ENCODE assay signal across 8 cellular contexts in the genomic region with DNA sequence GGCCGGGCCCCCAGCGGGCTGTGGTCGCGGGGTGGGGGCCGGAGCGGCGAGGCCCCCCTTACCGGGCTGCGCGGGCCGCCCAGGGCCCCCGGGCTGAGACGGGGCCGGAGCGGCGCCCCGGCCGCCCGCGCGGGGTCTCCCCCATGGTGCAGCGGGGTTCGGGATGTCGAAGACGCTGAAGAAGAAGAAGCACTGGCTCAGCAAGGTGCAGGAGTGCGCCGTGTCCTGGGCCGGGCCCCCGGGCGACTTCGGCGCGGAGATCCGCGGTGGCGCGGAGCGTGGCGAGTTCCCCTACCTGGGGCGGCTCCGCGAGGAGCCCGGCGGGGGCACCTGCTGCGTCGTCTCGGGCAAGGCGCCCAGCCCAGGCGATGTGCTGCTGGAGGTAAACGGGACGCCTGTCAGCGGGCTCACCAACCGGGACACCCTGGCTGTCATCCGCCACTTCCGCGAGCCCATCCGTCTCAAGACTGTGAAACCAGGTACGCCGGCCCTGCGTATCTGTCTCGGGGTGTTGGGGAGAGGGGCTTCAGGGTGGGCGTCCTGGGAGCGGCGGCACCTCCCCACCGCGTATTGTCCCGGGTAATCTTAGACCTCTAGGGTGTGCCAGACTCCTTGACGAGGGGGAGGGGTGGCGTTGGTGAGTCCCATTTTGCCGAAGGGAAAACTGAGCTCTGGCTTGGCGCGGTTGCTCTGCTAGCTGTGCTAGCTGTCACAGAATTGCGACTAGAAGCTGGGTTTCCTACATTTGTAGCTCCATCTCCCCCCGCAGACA. TPM values are rescaled to one million over a fixed set of nuclear protein-coding genes. Genes with fewer than 3 reads are reported as not detected.
A peak's percentile ranks its signal among the peaks of the same experiment; 100 is the strongest.
DNase-seq lines count a peak whose midpoint lies in the region; TF ChIP-seq lines count a peak whose summit lies in the region.

No MANE protein-coding gene starts in this region.

- TF ChIP-seq CTCF in NB4 (IDR thresholded peaks at IDR 0.05; ENCODE audit: low read depth, low read length), result no peak

- H3K4me3 ChIP-seq in NB4 (ENCODE audit: low read depth, low read length) (peak overlapping the region; percentile 56), stomach smooth muscle (ENCODE audit: low read length in 2 of 2) (peak overlapping the region; percentile 91 to 93)

- H3K27me3 ChIP-seq in stomach smooth muscle (ENCODE audit: control insufficient read depth in 1 of 2, insufficient read depth in 2 of 2, low read length in 2 of 2), result no peaks in the 10 kb centered on the region

- DNase-seq in NCI-H446 (lab: John Stamatoyannopoulos, UW), result peak; percentile 45 to 49
- no peak for DNase-seq in NCI-H446 treated with DMSO at 0.1 percent for 48 hours (lab: John Stamatoyannopoulos, UW)
- peak; percentile 47 for DNase-seq in NB4 (ENCODE audit: low read depth)
- peak; percentile 76 for DNase-seq in activated CD8-positive, alpha-beta memory T cell treated with anti-CD3 and anti-CD28 coated beads, Interleukin-2, amount 50 U/mL, for 48 hours
- peak; percentile 70 to 75 for DNase-seq in erythroblast (lab: John Stamatoyannopoulos, UW)
- peak; percentile 18 for DNase-seq in myocyte (ENCODE audit: low read depth)
- DNase-seq in DMS153 treated with DMSO at 0.1 percent for 48 hours (lab: John Stamatoyannopoulos, UW; ENCODE audit: unreplicated experiment), result no peak

- H3K4me1 ChIP-seq in stomach smooth muscle (ENCODE audit: control insufficient read depth, insufficient read depth, low read length), result peaks cover 11% of the 10 kb centered on the region

- peak overlapping the region; percentile 73 for H3K27ac ChIP-seq in stomach smooth muscle (ENCODE audit: low read length)

- no peaks in the 10 kb centered on the region for H3K36me3 ChIP-seq in stomach smooth muscle (ENCODE audit: control insufficient read depth in 2 of 2, insufficient read depth in 2 of 2, low read length in 2 of 2)

- TF ChIP-seq POLR2A in NB4 (IDR thresholded peaks at IDR 0.05; ENCODE audit: extremely low read depth, insufficient read length) (no peak), erythroblast (IDR thresholded peaks at IDR 0.05; ENCODE audit: low read length) (no peak)

- H3K9ac ChIP-seq in stomach smooth muscle (ENCODE audit: low read length in 2 of 2), result peak overlapping the region; percentile 73 to 79

- H3K9me3 ChIP-seq in stomach smooth muscle (ENCODE audit: control insufficient read depth in 2 of 2, low read length in 2 of 2), result no peaks in the 10 kb centered on the region

RNA-seq across cellular contexts. Expression of gene MAGI3, which starts 0.7 kb away (rescaled TPM):
- total RNA-seq in myocyte, result 6.6 and 8.4 TPM in 2 replicates
- 2.3 TPM for polyA plus RNA-seq in myocyte (2012)

Comparison
In these comparisons a context has a peak if more than half of its experiments do, and no peak if none do; other contexts are left out.
1. DNase-seq: peak in NCI-H446 (2 of 2), NB4 (single experiment), activated CD8-positive, alpha-beta memory T cell treated with anti-CD3 and anti-CD28 coated beads, Interleukin-2, amount 50 U/mL, for 48 hours (single experiment), erythroblast (2 of 2) and myocyte (single experiment); none in NCI-H446 treated with DMSO at 0.1 percent for 48 hours (single experiment) and DMS153 treated with DMSO at 0.1 percent for 48 hours (single experiment).